8 cellular contexts compared by ENCODE assay signal in genomic region chr19:34962281-34962944, GRCh38. TPM values are rescaled to one million over a fixed set of nuclear protein-coding genes. Genes with fewer than 3 reads are reported as not detected.
DNase-seq lines count a peak whose midpoint lies in the region; ATAC-seq and TF ChIP-seq lines count a peak whose summit lies in the region.

No MANE protein-coding gene starts in this region.

- H4K8ac ChIP-seq in IMR-90 (ENCODE audit: low read depth in 2 of 2, low read length in 2 of 2), result no peak overlapping the region

- H3K4me3 ChIP-seq in AG04450 (ENCODE audit: low read depth, low read length) (peak overlapping the region; percentile 81), IMR-90 (ENCODE audit: insufficient read depth, low read depth, low read length) (peak overlapping the region; percentile 75; the same call in 1 of the 2 replicates), astrocyte of the spinal cord (ENCODE audit: low read depth, low read length) (peak overlapping the region; percentile 72), lung (peak overlapping the region; percentile 87)

- DNase-seq in AG04450 (ENCODE audit: low read depth, low spot score) (no peak), IMR-90 (peak; percentile 16), astrocyte of the spinal cord (ENCODE audit: low read depth, low spot score) (no peak), lung (ENCODE audit: low spot score) (no peak), NCI-H1105 treated with DMSO at 0.1 percent for 48 hours (lab: John Stamatoyannopoulos, UW) (no peak)
- no peak for DNase-seq in stimulated activated CD4-positive, alpha-beta T cell treated with anti-CD3 and anti-CD28 coated beads, Interleukin-12 subunit alpha, Interleukin-12 subunit beta, amount 100 ng/mL, for 4 hours

- H4K20me1 ChIP-seq in IMR-90 (ENCODE audit: insufficient read depth, low read length), result peaks cover 26% of the 10 kb centered on the region

- H4K5ac ChIP-seq in IMR-90 (ENCODE audit: low read depth, low read length), result no peak overlapping the region

- H2AFZ ChIP-seq in IMR-90 (replicated peaks; ENCODE audit: low read length, poor library complexity), result no peak overlapping the region

- no peak for TF ChIP-seq RAD21 in IMR-90 (IDR thresholded peaks at IDR 0.05; ENCODE audit: low read length)

- peak overlapping the region; percentile 90 for H3K4me2 ChIP-seq in IMR-90 (ENCODE audit: low read depth, low read length)

- H3K4ac ChIP-seq in IMR-90 (ENCODE audit: low read depth, low read length), result no peak overlapping the region

- H2AK9ac ChIP-seq in IMR-90 (replicated peaks; ENCODE audit: low read depth, low read length, poor library complexity), result peak overlapping the region; percentile 91

- dilution Hi-C loops in IMR-90 (cut with HindIII; ENCODE audit: low sequenced_read_pairs, unreplicated experiment), result no loop called here

- in situ Hi-C loops in IMR-90 (cut with MboI; ENCODE audit: low sequenced_read_pairs), result no loop called here
- in situ Hi-C loops in astrocyte of the spinal cord (cut with HindIII; ENCODE audit: low sequenced_read_pairs), result no loop called here

- H3K9me3 ChIP-seq in AG04450 (ENCODE audit: control insufficient read depth, insufficient read depth, low read length) (peaks cover 45% of the 10 kb centered on the region), IMR-90 (ENCODE audit: control insufficient read depth, insufficient read depth, low read length) (peaks cover 31% of the 10 kb centered on the region), lung (ENCODE audit: control insufficient read depth in 2 of 2, insufficient read depth in 1 of 2, low read length in 1 of 2) (peaks cover 13 to 45% of the 10 kb centered on the region in 2 donors)

- 71% methylated on average over 5 of the region's 7 CpGs; no CpG with 5 or more reads in 1 of the 2 experiments for WGBS in IMR-90 (ENCODE audit: extremely low coverage in 2 of 2, insufficient read length in 1 of 2), 2 experiments
- 45 to 55% methylated on average over 7 of the region's 7 CpGs for WGBS in lung, 2 donors

- peak overlapping the region; percentile 84 for H3K23ac ChIP-seq in IMR-90 (ENCODE audit: low read depth, low read length)

- no peak overlapping the region for H2BK5ac ChIP-seq in IMR-90 (ENCODE audit: low read depth, low read length, poor library complexity, severe bottlenecking)

- H3K79me1 ChIP-seq in IMR-90 (ENCODE audit: low read depth in 1 of 2, low read length in 2 of 2), result peaks cover 35 to 53% of the 10 kb centered on the region in 2 experiments

- H3K18ac ChIP-seq in IMR-90 (ENCODE audit: low read depth, low read length), result no peak overlapping the region

- H3K27me3 ChIP-seq in AG04450 (ENCODE audit: control insufficient read depth, insufficient read depth, low read length) (no peaks in the 10 kb centered on the region), IMR-90 (ENCODE audit: control insufficient read depth, insufficient read depth, low read length) (no peaks in the 10 kb centered on the region), lung (ENCODE audit: control insufficient read depth, insufficient read depth) (no peaks in the 10 kb centered on the region)

- no peak overlapping the region for H2AK5ac ChIP-seq in IMR-90 (ENCODE audit: low read depth, low read length)

- peaks cover 27% of the 10 kb centered on the region for H3K36me3 ChIP-seq in IMR-90 (ENCODE audit: control insufficient read depth, insufficient read depth, low read length)
- peaks cover 28 to 31% of the 10 kb centered on the region in 2 donors for H3K36me3 ChIP-seq in lung (ENCODE audit: control insufficient read depth in 2 of 2, insufficient read depth in 2 of 2, low read length in 2 of 2)

- no peak overlapping the region for H3K9ac ChIP-seq in IMR-90 (ENCODE audit: low read depth, low read length)

- H2BK20ac ChIP-seq in IMR-90 (ENCODE audit: low read depth, low read length), result no peak overlapping the region

- TF ChIP-seq CTCF in AG04450 (IDR thresholded peaks at IDR 0.05; ENCODE audit: low read depth, low read length), result no peak
- no peak for TF ChIP-seq CTCF in IMR-90 (conservative IDR thresholded peaks at IDR 0.05; ENCODE audit: low read depth, low read length)
- no peak for TF ChIP-seq CTCF in astrocyte of the spinal cord (IDR thresholded peaks at IDR 0.05; ENCODE audit: low read depth, low read length)
- TF ChIP-seq CTCF in lung (IDR thresholded peaks at IDR 0.05; ENCODE audit: control extremely low read depth, extremely low read depth), result no peak

- H3K4me1 ChIP-seq in IMR-90 (ENCODE audit: control insufficient read depth, insufficient read depth, low read length), result peaks cover 3% of the 10 kb centered on the region
- H3K4me1 ChIP-seq in lung (ENCODE audit: control insufficient read depth in 2 of 2, insufficient read depth in 2 of 2, low read length in 2 of 2), result peaks cover 0 to 7% of the 10 kb centered on the region in 2 donors

- CTCF ChIA-PET in AG04450 (lab: Charles Lee), result interaction anchor here (1.8 kb wide), 1 partner anchor 11 kb away, joined by 10 read pairs; no protein-coding TSS in a partner anchor
- CTCF ChIA-PET in IMR-90 (lab: Yijun Ruan, JAX), result no interaction called here

- ATAC-seq in IMR-90 (ENCODE audit: low read depth) (no peak), lung (ENCODE audit: insufficient read depth, low FRiP score) (no peak), HG03135 (IDR thresholded peaks at IDR 0.05; ENCODE audit: unreplicated experiment) (no peak), HG02571 (IDR thresholded peaks at IDR 0.05; ENCODE audit: unreplicated experiment) (no peak)

- H3K14ac ChIP-seq in IMR-90 (replicated peaks; ENCODE audit: low read depth, low read length), result peak overlapping the region; percentile 45; the same call in 1 of the 2 replicates

- POLR2A ChIA-PET in AG04450 (lab: Yijun Ruan, JAX), result interaction anchor here (1.6 kb wide), 1 partner anchor 35 kb away, joined by 4 read pairs; the partner anchor contains the start of gene ZNF30
- POLR2A ChIA-PET in IMR-90 (lab: Charles Lee; ENCODE audit: unreplicated experiment), result no interaction called here

- intact Hi-C loops in IMR-90 (cut with micrococcal nuclease), result no loop called here

- peaks cover 20% of the 10 kb centered on the region for H3K9me1 ChIP-seq in IMR-90 (ENCODE audit: insufficient read depth, low read length)

- BruUV-seq in IMR-90 (replicated peaks; lab: Mats Ljungman, UMichigan), result no TSS peak

- TF ChIP-seq POLR2A in IMR-90 (IDR thresholded peaks at IDR 0.05; ENCODE audit: low read depth, low read length), result no peak

- no peak overlapping the region; the same call in 1 of the 2 replicates for H4K91ac ChIP-seq in IMR-90 (ENCODE audit: insufficient read depth, low read depth, low read length)

- no peak overlapping the region for H3K27ac ChIP-seq in AG04450 (ENCODE audit: low read depth, low read length)
- no peak overlapping the region for H3K27ac ChIP-seq in IMR-90 (ENCODE audit: insufficient read depth, low read length)
- H3K27ac ChIP-seq in lung (ENCODE audit: low read depth in 1 of 2, low read length in 1 of 2), result peak overlapping the region; percentile 62 to 74

- no peak overlapping the region; the same call in 1 of the 2 replicates for H2BK120ac ChIP-seq in IMR-90 (ENCODE audit: low read depth, low read length)

- H2BK15ac ChIP-seq in IMR-90 (ENCODE audit: low read depth, low read length), result no peak overlapping the region

- no peak overlapping the region for H3K56ac ChIP-seq in IMR-90 (ENCODE audit: extremely low read depth, insufficient read depth, low read length)

TF ChIP-seq in IMR-90, 13 proteins besides CTCF, POLR2A, EP300 and RAD21:
- TF ChIP-seq MAFK (IDR thresholded peaks at IDR 0.05; ENCODE audit: low read depth, low read length) (no peak), RCOR1 (IDR thresholded peaks at IDR 0.05; ENCODE audit: insufficient replicate concordance, low read length) (no peak), RFX5 (IDR thresholded peaks at IDR 0.05; ENCODE audit: low read depth, low read length) (no peak), CEBPB (IDR thresholded peaks at IDR 0.05; ENCODE audit: low read depth, low read length) (no peak), MXI1 (IDR thresholded peaks at IDR 0.05; ENCODE audit: borderline replicate concordance, low read depth, low read length) (no peak), NFE2L2 (IDR thresholded peaks at IDR 0.05; ENCODE audit: low read depth, low read length) (no peak)

RNA-seq across cellular contexts. Expression of gene ZNF792, which starts 1.6 kb away (rescaled TPM):
- polyA plus RNA-seq in AG04450 (2011; rRNA removed), result 3.9 and 4.0 TPM in 2 replicates
- polyA minus RNA-seq in AG04450 (2011; rRNA and poly(A)+ RNA removed), result 11.1 and 11.7 TPM in 2 replicates
- 3.9 and 4.8 TPM in 2 replicates for total RNA-seq in IMR-90 (2012; rRNA removed)
- 1.2 and 1.5 TPM in 2 replicates for polyA plus RNA-seq in IMR-90 (2012; rRNA removed)
- polyA plus RNA-seq in IMR-90 (2012; cell fraction: cytosol; rRNA removed), result 0.42 and 0.69 TPM in 2 replicates
- polyA plus RNA-seq in IMR-90 (2012; cell fraction: nucleus; rRNA removed; ENCODE audit: low replicate concordance), result 0.84 and 1.6 TPM in 2 replicates
- 10 to 100 TPM in 1 of 2 donors, 1 to 10 TPM in 1; 8.1 to 17.2 TPM for total RNA-seq in lung
- polyA plus RNA-seq in lung, result 1 to 10 TPM; 2.0 to 3.7 TPM

RNA-seq across cellular contexts. Expression of gene ZNF30, which starts 35.7 kb away (rescaled TPM):
- polyA plus RNA-seq in AG04450 (2011; rRNA removed) (2.1 and 3.1 TPM in 2 replicates), IMR-90 (2012; rRNA removed) (1.1 and 1.3 TPM in 2 replicates), lung (1 to 10 TPM; 1.5 to 1.9 TPM)
- 3.0 and 4.3 TPM in 2 replicates for polyA minus RNA-seq in AG04450 (2011; rRNA and poly(A)+ RNA removed)
- total RNA-seq in IMR-90 (2012; rRNA removed) (2.8 and 2.9 TPM in 2 replicates), lung (1 to 10 TPM; 3.3 to 5.5 TPM)
- polyA plus RNA-seq in IMR-90 (2012; cell fraction: cytosol; rRNA removed), result 0.37 TPM in 2 replicates
- 0.42 and 1.8 TPM in 2 replicates for polyA plus RNA-seq in IMR-90 (2012; cell fraction: nucleus; rRNA removed; ENCODE audit: low replicate concordance)

RNA-seq across cellular contexts. Expression of gene GRAMD1A, which starts 37.7 kb away (rescaled TPM):
- polyA plus RNA-seq in AG04450 (2011; rRNA removed) (53.2 and 57.7 TPM in 2 replicates), IMR-90 (2012; rRNA removed) (63.0 and 65.2 TPM in 2 replicates), lung (100 to 1,000 TPM in 1 of 2 donors, 10 to 100 TPM in 1; 92.2 to 217 TPM)
- polyA minus RNA-seq in AG04450 (2011; rRNA and poly(A)+ RNA removed), result 61.5 and 72.9 TPM in 2 replicates
- total RNA-seq in IMR-90 (2012; rRNA removed) (11.1 and 11.4 TPM in 2 replicates), lung (100 to 1,000 TPM; 130 to 137 TPM)
- 50.3 and 62.6 TPM in 2 replicates for polyA plus RNA-seq in IMR-90 (2012; cell fraction: cytosol; rRNA removed)
- polyA plus RNA-seq in IMR-90 (2012; cell fraction: nucleus; rRNA removed; ENCODE audit: low replicate concordance), result 115 and 162 TPM in 2 replicates

Comparison
In these comparisons a context has a peak if more than half of its experiments do, and no peak if none do; other contexts are left out.
1. H3K27ac ChIP-seq: peak in lung (2 of 2); none in AG04450 (single experiment) and IMR-90 (single experiment).
2. Peak in every context shown above with its lines, with median percentiles within 50 percentile points of each other: H3K4me3 ChIP-seq.